28 cellular contexts compared by ENCODE assay signal in the genomic region with DNA sequence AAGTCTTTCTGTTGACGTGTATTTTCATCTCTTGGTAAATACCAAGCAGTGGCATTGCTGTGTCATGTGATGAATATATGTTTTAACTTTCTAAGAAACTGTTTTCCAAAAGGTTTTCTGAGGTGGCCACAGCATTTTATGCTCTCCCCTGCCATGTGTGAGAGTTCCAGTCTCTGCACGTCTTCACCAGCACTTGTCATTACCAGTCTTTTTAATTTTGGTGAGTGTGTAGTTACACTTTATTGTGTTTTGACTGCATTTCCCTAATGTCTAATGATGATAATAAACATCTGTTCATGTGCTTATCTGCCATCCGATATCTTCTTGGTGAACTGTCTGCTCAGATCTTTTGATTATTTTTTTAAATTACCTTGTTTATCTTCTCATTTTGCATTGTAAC. TPM values are rescaled to one million over a fixed set of nuclear protein-coding genes. Genes with fewer than 3 reads are reported as not detected.
"Had no signal": no experiment of that assay in that cellular context is flagged by ENCODE, and none has a peak within 500 bp of the region (broad histone marks: within the 10 kb centered on the region; RNA-seq: fewer than 3 reads in every experiment).

No MANE protein-coding gene starts in this region.

- H3K4me3 Mint-ChIP-seq: dendritic cell treated with granulocyte-macrophage colony-stimulating factor and Interleukin-4, amounts not matched to agents 40 ng/mL and 50 ng/mL, for 4 days; effector memory CD8-positive, alpha-beta T cell; endodermal cell had no signal

- H3K4me1 Mint-ChIP-seq: endodermal cell had no signal

- H3K27me3 Mint-ChIP-seq: dendritic cell treated with granulocyte-macrophage colony-stimulating factor and Interleukin-4, amounts not matched to agents 40 ng/mL and 50 ng/mL, for 4 days had no signal

- DNase-seq: colonic mucosa; cortex of kidney; dermis blood vessel endothelial cell; dorsolateral prefrontal cortex; effector CD4-positive, alpha-beta T cell; effector CD8-positive, alpha-beta T cell; effector memory CD4-positive, alpha-beta T cell; effector memory CD8-positive, alpha-beta T cell; endodermal cell; erythroblast; esophagus squamous epithelium; foreskin fibroblast; foreskin keratinocyte; foreskin melanocyte; gastrocnemius medialis; glutamatergic neuron; heart left ventricle; heart right ventricle had no signal

- H3K27ac Mint-ChIP-seq: dendritic cell treated with granulocyte-macrophage colony-stimulating factor and Interleukin-4, amounts not matched to agents 40 ng/mL and 50 ng/mL, for 4 days; effector memory CD8-positive, alpha-beta T cell; endodermal cell had no signal

- H3K27ac ChIP-seq: colonic mucosa, coronary artery, dorsolateral prefrontal cortex, epithelial cell of prostate, esophagus muscularis mucosa, esophagus squamous epithelium, foreskin keratinocyte, gastrocnemius medialis, gastroesophageal sphincter, heart left ventricle, heart right ventricle had no signal

- H3K4me3 ChIP-seq: colonic mucosa, coronary artery, dorsolateral prefrontal cortex, esophagus muscularis mucosa, esophagus squamous epithelium, gastrocnemius medialis, gastroesophageal sphincter, heart left ventricle, heart right ventricle had no signal

- H3K4me1 ChIP-seq: colonic mucosa, esophagus muscularis mucosa, esophagus squamous epithelium, foreskin keratinocyte, gastrocnemius medialis, gastroesophageal sphincter had no signal

- FAIRE-seq: colon, endometrium, endothelial cell of umbilical vein, frontal cortex had no signal

- H3K9me3 ChIP-seq: colonic mucosa, esophagus squamous epithelium, gastrocnemius medialis, gastroesophageal sphincter, heart right ventricle had no signal

- H3K36me3 ChIP-seq: colonic mucosa, esophagus muscularis mucosa, esophagus squamous epithelium, gastrocnemius medialis, gastroesophageal sphincter, heart left ventricle, heart right ventricle had no signal

- H3K9me3 Mint-ChIP-seq: dendritic cell treated with granulocyte-macrophage colony-stimulating factor and Interleukin-4, amounts not matched to agents 40 ng/mL and 50 ng/mL, for 4 days; effector memory CD8-positive, alpha-beta T cell; endodermal cell had no signal

RNA-seq across cellular contexts. Expression of gene GADD45G, which starts 27.4 kb away (rescaled TPM):
- total RNA-seq: dermis blood vessel endothelial cell, epithelial cell of proximal tubule, foreskin keratinocyte had no signal
